ENCODE assay signal across 13 cellular contexts in the genomic region with DNA sequence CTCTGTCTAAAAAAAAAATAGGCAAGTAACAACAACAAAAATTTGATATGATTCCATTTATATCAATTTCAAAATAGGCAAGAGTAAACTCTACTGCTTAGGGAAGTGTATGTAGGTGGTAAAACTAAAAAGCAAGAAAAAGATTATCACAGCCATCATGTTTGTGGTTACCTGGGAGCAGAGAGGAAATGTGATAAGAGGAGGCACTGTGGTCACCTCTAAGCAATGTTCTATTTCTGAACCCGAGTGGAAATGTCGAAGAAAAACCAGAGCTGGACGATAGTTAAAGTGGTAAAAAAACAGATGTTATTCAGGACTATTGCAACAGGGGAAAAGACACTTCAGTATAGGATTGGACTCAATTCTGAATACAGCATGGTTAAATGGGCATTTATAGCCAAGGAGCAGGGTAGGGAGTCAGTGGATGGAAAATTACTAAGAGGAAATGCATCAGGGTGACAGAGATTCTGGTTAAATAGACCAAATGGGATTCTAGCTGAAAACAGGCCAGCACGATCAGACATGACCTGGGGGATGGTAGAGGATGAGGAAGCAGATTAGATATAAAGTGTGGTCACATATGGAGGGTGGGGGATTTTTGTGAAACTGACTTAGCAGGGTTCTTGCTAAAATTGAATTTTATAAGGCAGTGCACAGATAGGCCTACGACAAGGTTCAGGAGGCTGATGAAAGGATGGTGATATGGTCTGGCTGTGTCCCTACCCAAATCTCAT. TPM values are rescaled to one million over a fixed set of nuclear protein-coding genes. Genes with fewer than 3 reads are reported as not detected.
A peak's percentile ranks its signal among the peaks of the same experiment; 100 is the strongest.
DNase-seq lines count a peak whose midpoint lies in the region; ATAC-seq and TF ChIP-seq lines count a peak whose summit lies in the region.
"Had no signal": no experiment of that assay in that cellular context is flagged by ENCODE, and none has a peak within 500 bp of the region (broad histone marks: within the 10 kb centered on the region; RNA-seq: fewer than 3 reads in every experiment).

No MANE protein-coding gene starts in this region.

- DNase-seq in SK-N-SH, result peak; percentile 5
- DNase-seq in activated CD4-positive, alpha-beta T cell treated with anti-CD3 and anti-CD28 coated beads, Interleukin-2, amount 10 ng/mL, durations not matched to agents 24 days and 14 days, result peak; percentile 82
- no peak for DNase-seq in smooth muscle cell (lab: John Stamatoyannopoulos, UW; ENCODE audit: unreplicated experiment)
- DNase-seq in left ventricle myocardium inferior, result no peak
- no peak for DNase-seq in MG63
- no peak for DNase-seq in pons (ENCODE audit: low spot score)
- DNase-seq: 8988T, islet precursor cell, NCI-H2107, psoas muscle had no signal

- H4K20me1 ChIP-seq in SK-N-SH (ENCODE audit: insufficient read depth), result no peaks in the 10 kb centered on the region
- H4K20me1 ChIP-seq in smooth muscle cell (ENCODE audit: low read depth), result no peaks in the 10 kb centered on the region

- no peak for TF ChIP-seq CTCF in SK-N-SH (IDR thresholded peaks at IDR 0.05)
- TF ChIP-seq CTCF in smooth muscle cell (IDR thresholded peaks at IDR 0.05; ENCODE audit: borderline replicate concordance, insufficient read depth, poor library complexity, severe bottlenecking), result no peak
- TF ChIP-seq CTCF in left ventricle myocardium inferior (IDR thresholded peaks at IDR 0.05; ENCODE audit: borderline replicate concordance), result no peak

- H3K27ac ChIP-seq in SK-N-SH (ENCODE audit: low read depth in 2 of 2, low read length in 1 of 2) (no peak overlapping the region), smooth muscle cell (ENCODE audit: low read depth) (no peak overlapping the region), left ventricle myocardium inferior (replicated peaks) (no peak overlapping the region)
- H3K27ac ChIP-seq: psoas muscle, SJSA1 had no signal

- WGBS in SK-N-SH (ENCODE audit: low lambda C conversion rate), result 89% methylated on average over 5 of the region's 5 CpGs
- WGBS in smooth muscle cell (ENCODE audit: low lambda C conversion rate), result 47% methylated on average over 5 of the region's 5 CpGs

- TF ChIP-seq RAD21 in SK-N-SH (IDR thresholded peaks at IDR 0.05; ENCODE audit: low read length), result no peak

- H3K36me3 ChIP-seq in SK-N-SH (replicated peaks in 1 of 2; ENCODE audit: control insufficient read depth in 1 of 2, insufficient read depth in 2 of 2, low read length in 1 of 2) (peaks cover 0 to 6% of the 10 kb centered on the region in 2 experiments), smooth muscle cell (ENCODE audit: low read depth) (no peaks in the 10 kb centered on the region), left ventricle myocardium inferior (no peaks in the 10 kb centered on the region), MG63 (no peaks in the 10 kb centered on the region; the same call in 1 of the 2 replicates)

- H3F3A ChIP-seq in SK-N-SH (replicated peaks; ENCODE audit: insufficient read depth) (peaks cover 5% of the 10 kb centered on the region), smooth muscle cell (ENCODE audit: low read depth) (no peaks in the 10 kb centered on the region)

- H3K27me3 Mint-ChIP-seq in activated CD4-positive, alpha-beta T cell treated with anti-CD3 and anti-CD28 coated beads, Interleukin-2, amount 10 ng/mL, durations not matched to agents 24 days and 14 days, result no peaks in the 10 kb centered on the region

- no peak overlapping the region for H3K4me2 ChIP-seq in SK-N-SH
- H3K4me2 ChIP-seq in smooth muscle cell, result no peak overlapping the region

- CTCF ChIA-PET in SK-N-SH (lab: Yijun Ruan, JAX), result no interaction called here

- peak overlapping the region; percentile 53 for H3K4me3 Mint-ChIP-seq in activated CD4-positive, alpha-beta T cell treated with anti-CD3 and anti-CD28 coated beads, Interleukin-2, amount 10 ng/mL, durations not matched to agents 24 days and 14 days

- H3K4me1 Mint-ChIP-seq in activated CD4-positive, alpha-beta T cell treated with anti-CD3 and anti-CD28 coated beads, Interleukin-2, amount 10 ng/mL, durations not matched to agents 24 days and 14 days, result peaks cover 29% of the 10 kb centered on the region

- TF ChIP-seq EP300 in SK-N-SH (IDR thresholded peaks at IDR 0.05; ENCODE audit: borderline replicate concordance in 1 of 2, low read depth in 1 of 2, low read length in 1 of 2), result no peak

- POLR2A ChIA-PET in SK-N-SH (lab: Yijun Ruan, JAX), result no interaction called here

- H3K9me3 ChIP-seq in SK-N-SH, result no peaks in the 10 kb centered on the region
- H3K9me3 ChIP-seq in smooth muscle cell (replicated peaks; ENCODE audit: low read depth), result no peaks in the 10 kb centered on the region
- H3K9me3 ChIP-seq in left ventricle myocardium inferior (replicated peaks), result no peaks in the 10 kb centered on the region
- no peaks in the 10 kb centered on the region for H3K9me3 ChIP-seq in MG63
- H3K9me3 ChIP-seq: psoas muscle had no signal

- H3K4me3 ChIP-seq in SK-N-SH (ENCODE audit: low read depth in 2 of 2, low read length in 1 of 2), result no peak overlapping the region
- no peak overlapping the region for H3K4me3 ChIP-seq in smooth muscle cell
- H3K4me3 ChIP-seq in left ventricle myocardium inferior, result no peak overlapping the region
- H3K4me3 ChIP-seq in MG63, result no peak overlapping the region
- H3K4me3 ChIP-seq: psoas muscle, SJSA1 had no signal

- H3K4me1 ChIP-seq in SK-N-SH (ENCODE audit: control insufficient read depth in 1 of 2, insufficient read depth in 2 of 2, low read depth in 1 of 2, low read length in 1 of 2), result no peaks in the 10 kb centered on the region
- H3K4me1 ChIP-seq in smooth muscle cell (ENCODE audit: low read depth), result no peaks in the 10 kb centered on the region
- peaks cover 6% of the 10 kb centered on the region for H3K4me1 ChIP-seq in left ventricle myocardium inferior
- H3K4me1 ChIP-seq: psoas muscle, SJSA1 had no signal

- H2AFZ ChIP-seq in SK-N-SH (ENCODE audit: low read depth), result no peak overlapping the region
- peak overlapping the region; percentile 51 for H2AFZ ChIP-seq in smooth muscle cell (ENCODE audit: low read depth)

- H3K79me2 ChIP-seq in SK-N-SH (ENCODE audit: insufficient read depth) (no peaks in the 10 kb centered on the region), smooth muscle cell (ENCODE audit: low read depth) (no peaks in the 10 kb centered on the region)

- peaks cover 28% of the 10 kb centered on the region for H3K36me3 Mint-ChIP-seq in activated CD4-positive, alpha-beta T cell treated with anti-CD3 and anti-CD28 coated beads, Interleukin-2, amount 10 ng/mL, durations not matched to agents 24 days and 14 days (ENCODE audit: low read depth)

- H3K27me3 ChIP-seq in SK-N-SH (ENCODE audit: insufficient read depth) (no peaks in the 10 kb centered on the region), smooth muscle cell (ENCODE audit: low read depth) (no peaks in the 10 kb centered on the region), left ventricle myocardium inferior (ENCODE audit: low read depth) (no peaks in the 10 kb centered on the region), MG63 (no peaks in the 10 kb centered on the region)
- H3K27me3 ChIP-seq: SJSA1 had no signal

- no peaks in the 10 kb centered on the region for H3K9me2 ChIP-seq in SK-N-SH

- intact Hi-C loops in activated CD4-positive, alpha-beta T cell treated with anti-CD3 and anti-CD28 coated beads, Interleukin-2, amount 10 ng/mL, durations not matched to agents 24 days and 14 days (cut with micrococcal nuclease), result loop anchor here (1.0 to 10.0 kb wide), 3 partner anchors 20 to 385 kb away; partner anchors contain the start of gene BIVM
- intact Hi-C loops in left ventricle myocardium inferior (cut with micrococcal nuclease), result no loop called here

- no peak for ATAC-seq in SK-N-SH treated with all-trans-retinoic acid at 6 μM for 48 hours
- ATAC-seq in HG03108 (IDR thresholded peaks at IDR 0.05; ENCODE audit: unreplicated experiment), result peak; percentile 41
- ATAC-seq: psoas muscle had no signal

- H3K9ac ChIP-seq in SK-N-SH, result no peak overlapping the region
- H3K9ac ChIP-seq in smooth muscle cell (ENCODE audit: low read depth), result no peak overlapping the region

- H3K9me3 Mint-ChIP-seq in activated CD4-positive, alpha-beta T cell treated with anti-CD3 and anti-CD28 coated beads, Interleukin-2, amount 10 ng/mL, durations not matched to agents 24 days and 14 days, result peaks cover 13% of the 10 kb centered on the region

- peak overlapping the region; percentile 92 for H3K27ac Mint-ChIP-seq in activated CD4-positive, alpha-beta T cell treated with anti-CD3 and anti-CD28 coated beads, Interleukin-2, amount 10 ng/mL, durations not matched to agents 24 days and 14 days

TF ChIP-seq in SK-N-SH treated with all-trans-retinoic acid at 6 μM for 48 hours, 23 proteins besides CTCF, POLR2A, EP300 and RAD21 (continues in another document):
- TF ChIP-seq BACH2 (CRISPR knock-in tag; IDR thresholded peaks at IDR 0.05; ENCODE audit: borderline replicate concordance) (no peak), ZC3H10 (CRISPR knock-in tag; IDR thresholded peaks at IDR 0.05) (no peak), OSR1 (CRISPR knock-in tag; IDR thresholded peaks at IDR 0.05) (no peak), CSDC2 (CRISPR knock-in tag; IDR thresholded peaks at IDR 0.05) (no peak)

RNA-seq across cellular contexts. Expression of gene TEX30, which starts 6.0 kb away (rescaled TPM):
- 7.2 and 8.6 TPM in 2 replicates for polyA plus RNA-seq in SK-N-SH (2012; rRNA removed)
- polyA plus RNA-seq in SK-N-SH (2012; cell fraction: cytosol; rRNA removed), result 11.4 and 15.5 TPM in 2 replicates
- 3.5 and 4.7 TPM in 2 replicates for polyA plus RNA-seq in SK-N-SH (2012; cell fraction: nucleus; rRNA removed)
- 55.4 and 65.6 TPM in 2 replicates for total RNA-seq in activated CD4-positive, alpha-beta T cell treated with anti-CD3 and anti-CD28 coated beads, Interleukin-2, amount 10 ng/mL, durations not matched to agents 24 days and 14 days
- 14.0 and 15.3 TPM in 2 replicates for total RNA-seq in smooth muscle cell
- polyA plus RNA-seq in smooth muscle cell, result 17.2 and 17.4 TPM in 2 replicates
- total RNA-seq in left ventricle myocardium inferior, result 8.1 TPM
- 31.4 and 47.2 TPM in 2 replicates for total RNA-seq in MG63 (2014; rRNA removed; shearing (Covaris generic); ENCODE audit: low replicate concordance)

RNA-seq across cellular contexts. Expression of gene POGLUT2, which starts 19.2 kb away (rescaled TPM):
- polyA plus RNA-seq in SK-N-SH (2012; rRNA removed), result 10.2 and 12.4 TPM in 2 replicates
- polyA plus RNA-seq in SK-N-SH (2012; cell fraction: cytosol; rRNA removed), result 14.2 and 14.6 TPM in 2 replicates
- 5.2 and 8.2 TPM in 2 replicates for polyA plus RNA-seq in SK-N-SH (2012; cell fraction: nucleus; rRNA removed)
- 13.2 and 15.6 TPM in 2 replicates for total RNA-seq in activated CD4-positive, alpha-beta T cell treated with anti-CD3 and anti-CD28 coated beads, Interleukin-2, amount 10 ng/mL, durations not matched to agents 24 days and 14 days
- 34.5 and 49.3 TPM in 2 replicates for total RNA-seq in smooth muscle cell
- polyA plus RNA-seq in smooth muscle cell, result 27.9 and 41.7 TPM in 2 replicates
- total RNA-seq in left ventricle myocardium inferior, result 3.4 TPM
- total RNA-seq in MG63 (2014; rRNA removed; shearing (Covaris generic); ENCODE audit: low replicate concordance), result 17.5 and 18.9 TPM in 2 replicates

RNA-seq across cellular contexts. Expression of gene BIVM, which starts 19.3 kb away (rescaled TPM):
- 8.8 and 12.8 TPM in 2 replicates for polyA plus RNA-seq in SK-N-SH (2012; rRNA removed)
- polyA plus RNA-seq in SK-N-SH (2012; cell fraction: cytosol; rRNA removed), result 12.7 and 14.6 TPM in 2 replicates
- 19.2 and 30.1 TPM in 2 replicates for polyA plus RNA-seq in SK-N-SH (2012; cell fraction: nucleus; rRNA removed)
- total RNA-seq in activated CD4-positive, alpha-beta T cell treated with anti-CD3 and anti-CD28 coated beads, Interleukin-2, amount 10 ng/mL, durations not matched to agents 24 days and 14 days, result 26.5 and 34.9 TPM in 2 replicates
- total RNA-seq in smooth muscle cell, result 7.7 and 19.6 TPM in 2 replicates
- polyA plus RNA-seq in smooth muscle cell, result 7.8 and 9.1 TPM in 2 replicates
- total RNA-seq in left ventricle myocardium inferior, result 37.5 TPM
- total RNA-seq in MG63 (2014; rRNA removed; shearing (Covaris generic); ENCODE audit: low replicate concordance), result 11.3 and 12.8 TPM in 2 replicates

Comparison
In these comparisons a context has a peak if more than half of its experiments do, and no peak if none do; other contexts are left out.
1. DNase-seq: peak in SK-N-SH (single experiment) and activated CD4-positive, alpha-beta T cell treated with anti-CD3 and anti-CD28 coated beads, Interleukin-2, amount 10 ng/mL, durations not matched to agents 24 days and 14 days (single experiment); none in smooth muscle cell (single experiment), left ventricle myocardium inferior (single experiment), MG63 (single experiment) and pons (single experiment).